ENCODE assay signal across 1 cellular context in the genomic region with DNA sequence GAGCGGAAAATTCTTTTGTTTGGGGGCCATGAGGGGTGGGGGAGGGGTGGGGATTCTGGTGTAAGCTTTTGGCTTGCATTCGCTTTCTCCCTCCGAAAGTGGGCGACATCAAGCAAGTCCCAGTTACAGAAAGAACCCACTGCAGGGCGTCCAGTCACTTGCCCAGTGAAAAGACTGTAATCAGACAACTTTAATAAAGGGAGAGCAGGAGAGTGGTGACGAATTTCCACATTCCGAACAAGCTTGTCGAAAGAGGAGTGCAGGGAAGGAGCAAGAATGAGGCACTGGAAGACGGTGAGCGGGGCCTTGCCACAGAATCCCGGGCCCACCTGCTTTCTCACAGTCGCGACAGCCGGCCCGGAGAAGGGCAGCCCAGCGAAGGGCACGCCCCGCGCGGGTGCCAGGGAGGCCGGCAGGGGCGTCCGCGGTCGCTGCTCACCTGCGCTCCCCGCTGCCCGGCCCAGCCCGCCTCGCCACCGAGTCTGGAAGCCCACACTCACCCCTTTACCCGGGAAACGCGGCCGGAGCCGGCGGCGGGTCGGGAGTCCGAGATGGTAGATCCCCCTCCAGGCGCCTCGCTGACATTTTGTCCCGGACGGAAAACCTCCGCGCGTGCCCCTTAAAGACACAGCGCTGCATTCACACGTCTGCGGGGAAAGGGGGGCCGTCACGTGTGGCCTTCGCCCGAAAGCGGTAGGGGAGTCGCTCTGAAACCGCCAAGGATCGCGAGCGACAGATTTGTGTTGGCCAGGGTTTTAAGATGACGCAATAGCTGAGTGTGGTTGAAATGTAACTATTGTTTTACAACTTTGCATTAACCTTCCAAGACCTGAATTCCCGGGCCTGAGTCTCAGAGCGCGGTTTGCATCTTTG.
A peak's percentile ranks its signal among the peaks of the same experiment; 100 is the strongest.
TF ChIP-seq lines count a peak whose summit lies in the region.

A gene with protein sequence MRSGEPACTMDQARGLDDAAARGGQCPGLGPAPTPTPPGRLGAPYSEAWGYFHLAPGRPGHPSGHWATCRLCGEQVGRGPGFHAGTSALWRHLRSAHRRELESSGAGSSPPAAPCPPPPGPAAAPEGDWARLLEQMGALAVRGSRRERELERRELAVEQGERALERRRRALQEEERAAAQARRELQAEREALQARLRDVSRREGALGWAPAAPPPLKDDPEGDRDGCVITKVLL (minus strand): TSS at position 675 of the 873 bp plus-strand sequence. CDS start 9,407 bp downstream, outside the sequence.

TF ChIP-seq in HepG2, 621 proteins besides CTCF, POLR2A, EP300 and RAD21 (continued from another document and continues in another):
- TF ChIP-seq HNF1A (IDR thresholded peaks at IDR 0.05; ENCODE audit: low read depth) (0 out of 2 replicates have a peak, but pooled peaks have one; percentile 39), HNF1A (CRISPR knock-in tag; IDR thresholded peaks at IDR 0.05; ENCODE audit: borderline replicate concordance) (peak; percentile 54; the same call in 1 of the 2 replicates), DNMT1 (CRISPR knock-in tag; IDR thresholded peaks at IDR 0.05) (no peak), SP1 (IDR thresholded peaks at IDR 0.05) (no peak), SP1 (CRISPR knock-in tag; IDR thresholded peaks at IDR 0.05) (no peak; the same call in 1 of the 2 replicates), ZNF558 (CRISPR knock-in tag; IDR thresholded peaks at IDR 0.05; ENCODE audit: borderline replicate concordance) (peak; percentile 65; the same call in 1 of the 2 replicates), ZNF451 (CRISPR knock-in tag; IDR thresholded peaks at IDR 0.05) (no peak; the same call in 1 of the 2 replicates), ZNF160 (CRISPR knock-in tag; IDR thresholded peaks at IDR 0.05) (no peak), ATAD3A (CRISPR knock-in tag; IDR thresholded peaks at IDR 0.05) (no peak), THAP9 (CRISPR knock-in tag; IDR thresholded peaks at IDR 0.05; ENCODE audit: borderline replicate concordance) (0 out of 2 replicates have a peak, but pooled peaks have one; percentile 42), ZNF317 (CRISPR knock-in tag; IDR thresholded peaks at IDR 0.05) (no peak), NFYC (CRISPR knock-in tag; IDR thresholded peaks at IDR 0.05) (no peak), ATM (IDR thresholded peaks at IDR 0.05; ENCODE audit: borderline replicate concordance) (no peak), ZNF180 (CRISPR knock-in tag; IDR thresholded peaks at IDR 0.05; ENCODE audit: borderline replicate concordance, low read depth) (no peak), ZBTB33 (CRISPR knock-in tag; IDR thresholded peaks at IDR 0.05) (no peak), NCOA5 (CRISPR knock-in tag; IDR thresholded peaks at IDR 0.05) (no peak)
- TF ChIP-seq, protein P1, sequence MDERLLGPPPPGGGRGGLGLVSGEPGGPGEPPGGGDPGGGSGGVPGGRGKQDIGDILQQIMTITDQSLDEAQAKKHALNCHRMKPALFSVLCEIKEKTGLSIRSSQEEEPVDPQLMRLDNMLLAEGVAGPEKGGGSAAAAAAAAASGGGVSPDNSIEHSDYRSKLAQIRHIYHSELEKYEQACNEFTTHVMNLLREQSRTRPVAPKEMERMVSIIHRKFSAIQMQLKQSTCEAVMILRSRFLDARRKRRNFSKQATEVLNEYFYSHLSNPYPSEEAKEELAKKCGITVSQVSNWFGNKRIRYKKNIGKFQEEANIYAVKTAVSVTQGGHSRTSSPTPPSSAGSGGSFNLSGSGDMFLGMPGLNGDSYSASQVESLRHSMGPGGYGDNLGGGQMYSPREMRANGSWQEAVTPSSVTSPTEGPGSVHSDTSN (CRISPR knock-in tag; IDR thresholded peaks at IDR 0.05), result no peak
- TF ChIP-seq, protein P2, sequence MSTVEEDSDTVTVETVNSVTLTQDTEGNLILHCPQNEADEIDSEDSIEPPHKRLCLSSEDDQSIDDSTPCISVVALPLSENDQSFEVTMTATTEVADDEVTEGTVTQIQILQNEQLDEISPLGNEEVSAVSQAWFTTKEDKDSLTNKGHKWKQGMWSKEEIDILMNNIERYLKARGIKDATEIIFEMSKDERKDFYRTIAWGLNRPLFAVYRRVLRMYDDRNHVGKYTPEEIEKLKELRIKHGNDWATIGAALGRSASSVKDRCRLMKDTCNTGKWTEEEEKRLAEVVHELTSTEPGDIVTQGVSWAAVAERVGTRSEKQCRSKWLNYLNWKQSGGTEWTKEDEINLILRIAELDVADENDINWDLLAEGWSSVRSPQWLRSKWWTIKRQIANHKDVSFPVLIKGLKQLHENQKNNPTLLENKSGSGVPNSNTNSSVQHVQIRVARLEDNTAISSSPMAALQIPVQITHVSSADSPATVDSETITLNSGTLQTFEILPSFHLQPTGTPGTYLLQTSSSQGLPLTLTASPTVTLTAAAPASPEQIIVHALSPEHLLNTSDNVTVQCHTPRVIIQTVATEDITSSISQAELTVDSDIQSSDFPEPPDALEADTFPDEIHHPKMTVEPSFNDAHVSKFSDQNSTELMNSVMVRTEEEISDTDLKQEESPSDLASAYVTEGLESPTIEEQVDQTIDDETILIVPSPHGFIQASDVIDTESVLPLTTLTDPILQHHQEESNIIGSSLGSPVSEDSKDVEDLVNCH (CRISPR knock-in tag; IDR thresholded peaks at IDR 0.05), result no peak
- TF ChIP-seq, protein P3, sequence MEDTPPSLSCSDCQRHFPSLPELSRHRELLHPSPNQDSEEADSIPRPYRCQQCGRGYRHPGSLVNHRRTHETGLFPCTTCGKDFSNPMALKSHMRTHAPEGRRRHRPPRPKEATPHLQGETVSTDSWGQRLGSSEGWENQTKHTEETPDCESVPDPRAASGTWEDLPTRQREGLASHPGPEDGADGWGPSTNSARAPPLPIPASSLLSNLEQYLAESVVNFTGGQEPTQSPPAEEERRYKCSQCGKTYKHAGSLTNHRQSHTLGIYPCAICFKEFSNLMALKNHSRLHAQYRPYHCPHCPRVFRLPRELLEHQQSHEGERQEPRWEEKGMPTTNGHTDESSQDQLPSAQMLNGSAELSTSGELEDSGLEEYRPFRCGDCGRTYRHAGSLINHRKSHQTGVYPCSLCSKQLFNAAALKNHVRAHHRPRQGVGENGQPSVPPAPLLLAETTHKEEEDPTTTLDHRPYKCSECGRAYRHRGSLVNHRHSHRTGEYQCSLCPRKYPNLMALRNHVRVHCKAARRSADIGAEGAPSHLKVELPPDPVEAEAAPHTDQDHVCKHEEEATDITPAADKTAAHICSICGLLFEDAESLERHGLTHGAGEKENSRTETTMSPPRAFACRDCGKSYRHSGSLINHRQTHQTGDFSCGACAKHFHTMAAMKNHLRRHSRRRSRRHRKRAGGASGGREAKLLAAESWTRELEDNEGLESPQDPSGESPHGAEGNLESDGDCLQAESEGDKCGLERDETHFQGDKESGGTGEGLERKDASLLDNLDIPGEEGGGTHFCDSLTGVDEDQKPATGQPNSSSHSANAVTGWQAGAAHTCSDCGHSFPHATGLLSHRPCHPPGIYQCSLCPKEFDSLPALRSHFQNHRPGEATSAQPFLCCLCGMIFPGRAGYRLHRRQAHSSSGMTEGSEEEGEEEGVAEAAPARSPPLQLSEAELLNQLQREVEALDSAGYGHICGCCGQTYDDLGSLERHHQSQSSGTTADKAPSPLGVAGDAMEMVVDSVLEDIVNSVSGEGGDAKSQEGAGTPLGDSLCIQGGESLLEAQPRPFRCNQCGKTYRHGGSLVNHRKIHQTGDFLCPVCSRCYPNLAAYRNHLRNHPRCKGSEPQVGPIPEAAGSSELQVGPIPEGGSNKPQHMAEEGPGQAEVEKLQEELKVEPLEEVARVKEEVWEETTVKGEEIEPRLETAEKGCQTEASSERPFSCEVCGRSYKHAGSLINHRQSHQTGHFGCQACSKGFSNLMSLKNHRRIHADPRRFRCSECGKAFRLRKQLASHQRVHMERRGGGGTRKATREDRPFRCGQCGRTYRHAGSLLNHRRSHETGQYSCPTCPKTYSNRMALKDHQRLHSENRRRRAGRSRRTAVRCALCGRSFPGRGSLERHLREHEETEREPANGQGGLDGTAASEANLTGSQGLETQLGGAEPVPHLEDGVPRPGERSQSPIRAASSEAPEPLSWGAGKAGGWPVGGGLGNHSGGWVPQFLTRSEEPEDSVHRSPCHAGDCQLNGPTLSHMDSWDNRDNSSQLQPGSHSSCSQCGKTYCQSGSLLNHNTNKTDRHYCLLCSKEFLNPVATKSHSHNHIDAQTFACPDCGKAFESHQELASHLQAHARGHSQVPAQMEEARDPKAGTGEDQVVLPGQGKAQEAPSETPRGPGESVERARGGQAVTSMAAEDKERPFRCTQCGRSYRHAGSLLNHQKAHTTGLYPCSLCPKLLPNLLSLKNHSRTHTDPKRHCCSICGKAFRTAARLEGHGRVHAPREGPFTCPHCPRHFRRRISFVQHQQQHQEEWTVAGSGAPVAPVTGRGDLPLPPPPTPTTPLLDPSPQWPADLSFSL (CRISPR knock-in tag; IDR thresholded peaks at IDR 0.05), result no peak
- TF ChIP-seq, protein P4, sequence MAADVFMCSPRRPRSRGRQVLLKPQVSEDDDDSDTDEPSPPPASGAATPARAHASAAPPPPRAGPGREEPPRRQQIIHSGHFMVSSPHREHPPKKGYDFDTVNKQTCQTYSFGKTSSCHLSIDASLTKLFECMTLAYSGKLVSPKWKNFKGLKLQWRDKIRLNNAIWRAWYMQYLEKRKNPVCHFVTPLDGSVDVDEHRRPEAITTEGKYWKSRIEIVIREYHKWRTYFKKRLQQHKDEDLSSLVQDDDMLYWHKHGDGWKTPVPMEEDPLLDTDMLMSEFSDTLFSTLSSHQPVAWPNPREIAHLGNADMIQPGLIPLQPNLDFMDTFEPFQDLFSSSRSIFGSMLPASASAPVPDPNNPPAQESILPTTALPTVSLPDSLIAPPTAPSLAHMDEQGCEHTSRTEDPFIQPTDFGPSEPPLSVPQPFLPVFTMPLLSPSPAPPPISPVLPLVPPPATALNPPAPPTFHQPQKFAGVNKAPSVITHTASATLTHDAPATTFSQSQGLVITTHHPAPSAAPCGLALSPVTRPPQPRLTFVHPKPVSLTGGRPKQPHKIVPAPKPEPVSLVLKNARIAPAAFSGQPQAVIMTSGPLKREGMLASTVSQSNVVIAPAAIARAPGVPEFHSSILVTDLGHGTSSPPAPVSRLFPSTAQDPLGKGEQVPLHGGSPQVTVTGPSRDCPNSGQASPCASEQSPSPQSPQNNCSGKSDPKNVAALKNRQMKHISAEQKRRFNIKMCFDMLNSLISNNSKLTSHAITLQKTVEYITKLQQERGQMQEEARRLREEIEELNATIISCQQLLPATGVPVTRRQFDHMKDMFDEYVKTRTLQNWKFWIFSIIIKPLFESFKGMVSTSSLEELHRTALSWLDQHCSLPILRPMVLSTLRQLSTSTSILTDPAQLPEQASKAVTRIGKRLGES (CRISPR knock-in tag; IDR thresholded peaks at IDR 0.05; ENCODE audit: borderline replicate concordance), result no peak
